9 cellular contexts compared by ENCODE assay signal in the genomic region with DNA sequence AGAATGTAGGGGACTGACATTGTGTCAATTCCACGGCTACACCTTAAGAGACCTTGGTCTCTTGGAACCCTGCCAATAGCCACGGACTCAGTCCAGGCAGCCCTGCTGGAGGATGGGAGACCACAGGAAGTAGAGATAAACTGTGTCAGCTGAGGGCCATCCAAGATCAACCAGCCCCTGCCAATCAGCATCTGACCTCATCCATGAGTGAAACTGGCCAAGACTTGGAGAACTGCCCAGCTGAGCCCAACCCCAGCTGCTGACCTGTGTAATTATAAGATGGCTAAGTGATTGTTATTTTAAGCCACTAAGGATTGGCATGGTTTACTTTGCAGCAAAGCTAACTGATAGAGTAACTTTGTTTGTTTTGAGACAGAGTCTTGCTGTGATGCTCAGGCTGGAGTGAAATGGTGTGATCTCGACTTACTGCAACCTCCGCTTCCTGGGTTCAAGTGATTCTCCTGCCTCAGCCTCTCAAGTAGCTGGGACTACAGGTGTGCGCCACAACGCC. TPM values are rescaled to one million over a fixed set of nuclear protein-coding genes. Genes with fewer than 3 reads are reported as not detected.
A peak's percentile ranks its signal among the peaks of the same experiment; 100 is the strongest.
DNase-seq lines count a peak whose midpoint lies in the region; ATAC-seq and TF ChIP-seq lines count a peak whose summit lies in the region.
"Had no signal": no experiment of that assay in that cellular context is flagged by ENCODE, and none has a peak within 500 bp of the region (broad histone marks: within the 10 kb centered on the region; RNA-seq: fewer than 3 reads in every experiment).

No MANE protein-coding gene starts in this region.

- peaks cover 4% of the 10 kb centered on the region; the same call in 1 of the 2 replicates for H3K36me3 ChIP-seq in WERI-Rb-1

- peaks cover 14% of the 10 kb centered on the region for H3K4me1 ChIP-seq in right cardiac atrium (ENCODE audit: control insufficient read depth, insufficient read depth, low read length)

- no peaks in the 10 kb centered on the region for H3K9me3 ChIP-seq in WERI-Rb-1 (ENCODE audit: severe bottlenecking)
- H3K9me3 ChIP-seq in right cardiac atrium (ENCODE audit: control insufficient read depth, low read length): no peaks in the 10 kb centered on the region

- H3K27me3 ChIP-seq in WERI-Rb-1 (ENCODE audit: insufficient read depth, low read depth, severe bottlenecking) (no peaks in the 10 kb centered on the region), right cardiac atrium (ENCODE audit: control insufficient read depth, insufficient read depth) (no peaks in the 10 kb centered on the region)

- ATAC-seq in right cardiac atrium: peak; percentile 95 to 96

- no peak overlapping the region for H3K4me3 ChIP-seq in WERI-Rb-1 (ENCODE audit: low read depth, low read length)
- H3K4me3 ChIP-seq in right cardiac atrium (ENCODE audit: low read length): no peak overlapping the region

- no peak for TF ChIP-seq CTCF in WERI-Rb-1 (IDR thresholded peaks at IDR 0.05; ENCODE audit: low read depth, low read length)

- 39% methylated on average over 6 of the region's 6 CpGs for WGBS in right cardiac atrium

- DNase-seq in NCI-H82 (lab: John Stamatoyannopoulos, UW): peak; percentile 43
- DNase-seq in NCI-H82 treated with DMSO at 0.1 percent for 48 hours (lab: John Stamatoyannopoulos, UW; ENCODE audit: unreplicated experiment): no peak
- peak; percentile 32 for DNase-seq in WERI-Rb-1
- peak; percentile 88 to 92 (median 90) for DNase-seq in right cardiac atrium
- no peak for DNase-seq in activated CD4-positive, alpha-beta T cell treated with anti-CD3 and anti-CD28 coated beads for 48 hours
- no peak for DNase-seq in SIG-M5 treated with dmso at 0.1 percent for 504 hours (lab: John Stamatoyannopoulos, UW; ENCODE audit: unreplicated experiment)
- DNase-seq in 8988T: no peak
- no peak for DNase-seq in putamen (ENCODE audit: low spot score)
- DNase-seq: SW 1271 had no signal

- H3K27ac ChIP-seq in WERI-Rb-1 (no peak overlapping the region), right cardiac atrium (ENCODE audit: low read length) (peak overlapping the region; percentile 63)

- intact Hi-C loops in right cardiac atrium (cut with DNase I): no loop called here

RNA-seq across cellular contexts. Expression of a gene that starts 13.3 kb away (rescaled TPM):
- total RNA-seq in right cardiac atrium: 100 to 1,000 TPM; 484 to 570 (median 535) TPM
- polyA plus RNA-seq in right cardiac atrium: 366 TPM

RNA-seq across cellular contexts. Expression of a gene that starts 42.7 kb away (rescaled TPM):
- 10 to 100 TPM; 33.9 to 44.8 (median 38.9) TPM for total RNA-seq in right cardiac atrium
- polyA plus RNA-seq in right cardiac atrium: 21.3 TPM

Comparison
In these comparisons a context has a peak if more than half of its experiments do, and no peak if none do; other contexts are left out.
1. DNase-seq: peak in NCI-H82 (single experiment), WERI-Rb-1 (single experiment) and right cardiac atrium (3 of 3); none in NCI-H82 treated with DMSO at 0.1 percent for 48 hours (single experiment), activated CD4-positive, alpha-beta T cell treated with anti-CD3 and anti-CD28 coated beads for 48 hours (single experiment), SIG-M5 treated with dmso at 0.1 percent for 504 hours (single experiment), 8988T (single experiment) and putamen (single experiment).